Comparison of ENCODE assay signal across 11 cellular contexts in genomic region chr10:101367569-101368453, GRCh38. TPM values are rescaled to one million over a fixed set of nuclear protein-coding genes. Genes with fewer than 3 reads are reported as not detected.
DNase-seq lines count a peak whose midpoint lies in the region; ATAC-seq and TF ChIP-seq lines count a peak whose summit lies in the region.
"Had no signal": no experiment of that assay in that cellular context is flagged by ENCODE, and none has a peak within 500 bp of the region (broad histone marks: within the 10 kb centered on the region; RNA-seq: fewer than 3 reads in every experiment).

No MANE protein-coding gene starts in this region.

- no peak overlapping the region for H3K4me3 ChIP-seq in fibroblast of the aortic adventitia (ENCODE audit: low read depth, low read length)
- H3K4me3 ChIP-seq: spleen, transverse colon had no signal

- DNase-seq in stimulated activated CD4-positive, alpha-beta T cell treated with anti-CD3 and anti-CD28 coated beads, Interleukin-4, amount 100 ng/mL, for 1 hour = peak; percentile 13
- no peak for DNase-seq in stimulated activated CD4-positive, alpha-beta T cell treated with anti-CD3 and anti-CD28 coated beads, Interleukin-2, amount 100 ng/mL, for 48 hours
- DNase-seq in fibroblast of the aortic adventitia (ENCODE audit: low read depth) (peak; percentile 82), NCI-H524 treated with DMSO at 0.1 percent for 48 hours (lab: John Stamatoyannopoulos, UW) (no peak), NCI-H1930 (lab: John Stamatoyannopoulos, UW) (no peak), epidermal melanocyte (ENCODE audit: insufficient read length, low spot score) (no peak)
- DNase-seq: left cardiac atrium, spleen, transverse colon had no signal

- no peak for TF ChIP-seq CTCF in fibroblast of the aortic adventitia (IDR thresholded peaks at IDR 0.05; ENCODE audit: insufficient read depth, low read length)

- ATAC-seq in SK-N-SH treated with all-trans-retinoic acid at 6 μM for 48 hours = peak; percentile 66
- ATAC-seq in HG03342 (IDR thresholded peaks at IDR 0.05; ENCODE audit: unreplicated experiment) = no peak

TF ChIP-seq in SK-N-SH treated with all-trans-retinoic acid at 6 μM for 48 hours, 23 proteins besides CTCF, POLR2A, EP300 and RAD21:
- TF ChIP-seq ESRRG (CRISPR knock-in tag; IDR thresholded peaks at IDR 0.05) (no peak), ISL1 (CRISPR knock-in tag; IDR thresholded peaks at IDR 0.05) (peak; percentile 42; the same call in 1 of the 2 replicates)

RNA-seq across cellular contexts. Expression of gene BTRC, which starts 13.8 kb away (rescaled TPM):
- 12.6 and 17.2 TPM in 2 replicates for total RNA-seq in fibroblast of the aortic adventitia (ENCODE audit: low replicate concordance)

Comparison
In these comparisons a context has a peak if more than half of its experiments do, and no peak if none do; other contexts are left out.
1. DNase-seq: peak in stimulated activated CD4-positive, alpha-beta T cell treated with anti-CD3 and anti-CD28 coated beads, Interleukin-4, amount 100 ng/mL, for 1 hour (single experiment) and fibroblast of the aortic adventitia (single experiment); none in stimulated activated CD4-positive, alpha-beta T cell treated with anti-CD3 and anti-CD28 coated beads, Interleukin-2, amount 100 ng/mL, for 48 hours (0 of 2), NCI-H524 treated with DMSO at 0.1 percent for 48 hours (single experiment), NCI-H1930 (0 of 2) and epidermal melanocyte (single experiment).